ENCODE assay signal across 28 cellular contexts in genomic region chr9:116905131-116905724, GRCh38.
A peak's percentile ranks its signal among the peaks of the same experiment; 100 is the strongest.
DNase-seq lines count a peak whose midpoint lies in the region; ATAC-seq, FAIRE-seq and TF ChIP-seq lines count a peak whose summit lies in the region.
"Had no signal": no experiment of that assay in that cellular context is flagged by ENCODE, and none has a peak within 500 bp of the region (broad histone marks: within the 10 kb centered on the region; RNA-seq: fewer than 3 reads in every experiment).

No MANE protein-coding gene starts in this region.

- CTCF ChIA-PET in activated CD8-positive, alpha-beta T cell treated with anti-CD3 and anti-CD28 coated beads, Interleukin-2, amount 10 ng/mL, durations not matched to agents 7 days and 5 days (lab: Charles Lee), result no interaction called here

- POLR2A ChIA-PET in activated CD8-positive, alpha-beta T cell treated with anti-CD3 and anti-CD28 coated beads, Interleukin-2, amount 10 ng/mL, durations not matched to agents 7 days and 5 days (lab: Charles Lee), result no interaction called here

- intact Hi-C loops in testis (cut with DNase I; ENCODE audit: low total_unique reads), result no loop called here

- H3K9ac ChIP-seq in neuronal stem cell (ENCODE audit: low read depth, low read length, poor library complexity), result no peak overlapping the region
- H3K9ac ChIP-seq: BLaER1 treated with 17β-estradiol and CSF1 and Interleukin-3, amounts not matched to agents 10 nM and 100 nM had no signal

- TF ChIP-seq POLR2A in testis (IDR thresholded peaks at IDR 0.05), result no peak

- no peak for FAIRE-seq in frontal cortex (lab: Jason Lieb, UNC)
- FAIRE-seq: endothelial cell of umbilical vein, GM12878 had no signal

- no peak overlapping the region for H4K8ac ChIP-seq in neuronal stem cell (ENCODE audit: low read depth, low read length)

- H3K9me3 Mint-ChIP-seq in activated CD8-positive, alpha-beta T cell treated with anti-CD3 and anti-CD28 coated beads, Interleukin-2, amount 10 ng/mL, durations not matched to agents 7 days and 5 days (ENCODE audit: insufficient read depth), result peaks cover 2% of the 10 kb centered on the region

- no peaks in the 10 kb centered on the region for H3K79me1 ChIP-seq in neuronal stem cell (ENCODE audit: low read depth, low read length)

- H3K4me3 ChIP-seq in neuronal stem cell (ENCODE audit: low read length in 2 of 2) (no peak overlapping the region), testis (no peak overlapping the region)
- H3K4me3 ChIP-seq: ascending aorta; BLaER1 treated with 17β-estradiol and CSF1 and Interleukin-3, amounts not matched to agents 10 nM and 100 nM; GM12878; heart left ventricle; sigmoid colon; SK-N-MC; tibial nerve had no signal

- H3K27me3 ChIP-seq in neuronal stem cell (ENCODE audit: control insufficient read depth in 3 of 3, insufficient read depth in 3 of 3, low read depth in 1 of 3, low read length in 3 of 3) (peaks cover 0 to 8% (median 0%) of the 10 kb centered on the region in 3 experiments), testis (no peaks in the 10 kb centered on the region)
- H3K27me3 ChIP-seq: ascending aorta; BLaER1 treated with 17β-estradiol and CSF1 and Interleukin-3, amounts not matched to agents 10 nM and 100 nM; sigmoid colon; tibial nerve had no signal

- TF ChIP-seq CTCF in testis (IDR thresholded peaks at IDR 0.05), result no peak

- H4K91ac ChIP-seq in neuronal stem cell (ENCODE audit: low read depth, low read length, poor library complexity), result no peak overlapping the region

- H3K4me3 Mint-ChIP-seq in activated CD8-positive, alpha-beta T cell treated with anti-CD3 and anti-CD28 coated beads, Interleukin-2, amount 10 ng/mL, durations not matched to agents 7 days and 5 days, result no peak overlapping the region
- H3K4me3 Mint-ChIP-seq: activated naive CD4-positive, alpha-beta T cell treated with anti-CD3 and anti-CD28 coated beads, Interleukin-2, amount 50 U/mL, for 24 hours; nephron; stimulated activated naive CD8-positive, alpha-beta T cell treated with anti-CD3 and anti-CD28 coated beads, Interleukin-15, Interleukin-2, amounts not matched to agents 100 ng/mL and 50 ng/mL, for 24 hours had no signal

- H3K27ac ChIP-seq in neuronal stem cell (replicated peaks; ENCODE audit: low read length), result peak overlapping the region; percentile 14
- H3K27ac ChIP-seq in testis, result no peak overlapping the region
- H3K27ac ChIP-seq: ascending aorta; BLaER1 treated with 17β-estradiol and CSF1 and Interleukin-3, amounts not matched to agents 10 nM and 100 nM; heart left ventricle; sigmoid colon; SK-N-MC; tibial nerve had no signal

- H2BK5ac ChIP-seq in neuronal stem cell (ENCODE audit: low read length), result no peak overlapping the region

- WGBS in neuronal stem cell (ENCODE audit: extremely low coverage in 2 of 2, insufficient read length in 2 of 2, insufficient replicate concordance in 1 of 2), 2 donors, result no CpG with 5 or more reads among the region's 12 CpGs
- WGBS in testis, 2 donors, result 91% methylated on average over 12 of the region's 12 CpGs

- DNase-seq in NCI-H1417 (lab: John Stamatoyannopoulos, UW) (peak in 2 of 3 experiments; percentile 74 to 90), NCI-H2227 treated with DMSO at 0.1 percent for 48 hours (lab: John Stamatoyannopoulos, UW) (peak; percentile 61), frontal cortex (ENCODE audit: low spot score in 2 of 2) (peak; percentile 2 to 22), neuronal stem cell (ENCODE audit: low spot score) (peak; percentile 20), D341Med (ENCODE audit: low spot score) (no peak), testis (no peak), NCI-H510A treated with DMSO at 0.1 percent for 48 hours (lab: John Stamatoyannopoulos, UW) (no peak)
- no peak for DNase-seq in activated CD8-positive, alpha-beta T cell treated with anti-CD3 and anti-CD28 coated beads, Interleukin-2, amount 10 ng/mL, durations not matched to agents 7 days and 5 days
- DNase-seq: activated CD4-positive, alpha-beta T cell treated with anti-CD3 and anti-CD28 coated beads for 4 hours; Caco-2; dermis blood vessel endothelial cell; heart left ventricle; left ventricle myocardium superior; NCI-H1092; NCI-H2171 treated with DMSO at 0.1 percent for 48 hours; sigmoid colon; T-helper 2 cell had no signal

- peaks cover 0 to 12% of the 10 kb centered on the region in 2 donors for H3K4me1 ChIP-seq in neuronal stem cell (ENCODE audit: control insufficient read depth in 2 of 2, insufficient read depth in 1 of 2, low read depth in 1 of 2, low read length in 2 of 2)
- H3K4me1 ChIP-seq in testis, result no peaks in the 10 kb centered on the region
- H3K4me1 ChIP-seq: ascending aorta; BLaER1 treated with 17β-estradiol and CSF1 and Interleukin-3, amounts not matched to agents 10 nM and 100 nM; heart left ventricle; sigmoid colon; tibial nerve had no signal

- H3K27me3 Mint-ChIP-seq in activated CD8-positive, alpha-beta T cell treated with anti-CD3 and anti-CD28 coated beads, Interleukin-2, amount 10 ng/mL, durations not matched to agents 7 days and 5 days (ENCODE audit: low read depth), result no peaks in the 10 kb centered on the region
- H3K27me3 Mint-ChIP-seq: progenitor cell of endocrine pancreas had no signal

- H3K9me3 ChIP-seq in neuronal stem cell (replicated peaks in 1 of 2; ENCODE audit: control insufficient read depth in 2 of 2, insufficient read depth in 1 of 2, low read depth in 1 of 2, low read length in 2 of 2) (no peaks in the 10 kb centered on the region), testis (no peaks in the 10 kb centered on the region)
- H3K9me3 ChIP-seq: ascending aorta had no signal

- H3K4me1 Mint-ChIP-seq in activated CD8-positive, alpha-beta T cell treated with anti-CD3 and anti-CD28 coated beads, Interleukin-2, amount 10 ng/mL, durations not matched to agents 7 days and 5 days (ENCODE audit: low read depth), result no peaks in the 10 kb centered on the region
- H3K4me1 Mint-ChIP-seq: activated naive CD4-positive, alpha-beta T cell treated with anti-CD3 and anti-CD28 coated beads, Interleukin-2, amount 50 U/mL, for 24 hours; IgD-negative memory B cell; nephron had no signal

- no peaks in the 10 kb centered on the region for H3K36me3 ChIP-seq in neuronal stem cell (replicated peaks in 1 of 2; ENCODE audit: control insufficient read depth in 2 of 2, insufficient read depth in 2 of 2, low read length in 2 of 2)
- H3K36me3 ChIP-seq in testis (ENCODE audit: low read depth, missing control alignments), result no peaks in the 10 kb centered on the region
- H3K36me3 ChIP-seq: ascending aorta; BLaER1 treated with 17β-estradiol and CSF1 and Interleukin-3, amounts not matched to agents 10 nM and 100 nM; heart left ventricle; sigmoid colon; tibial nerve had no signal

- H2AFZ ChIP-seq in neuronal stem cell (ENCODE audit: low read length), result no peak overlapping the region

- no peak overlapping the region for H2BK12ac ChIP-seq in neuronal stem cell (ENCODE audit: low read length)

- no peak overlapping the region for H3K27ac Mint-ChIP-seq in activated CD8-positive, alpha-beta T cell treated with anti-CD3 and anti-CD28 coated beads, Interleukin-2, amount 10 ng/mL, durations not matched to agents 7 days and 5 days
- H3K27ac Mint-ChIP-seq: activated naive CD4-positive, alpha-beta T cell treated with anti-CD3 and anti-CD28 coated beads, Interleukin-2, amount 50 U/mL, for 24 hours; IgD-negative memory B cell; nephron; progenitor cell of endocrine pancreas; stimulated activated naive CD8-positive, alpha-beta T cell treated with anti-CD3 and anti-CD28 coated beads, Interleukin-15, Interleukin-2, amounts not matched to agents 100 ng/mL and 50 ng/mL, for 24 hours had no signal

- ATAC-seq in activated CD8-positive, alpha-beta T cell treated with anti-CD3 and anti-CD28 coated beads, Interleukin-2, amount 10 ng/mL, durations not matched to agents 7 days and 5 days, result no peak
- ATAC-seq: GM12878, heart left ventricle, left ventricle myocardium superior had no signal

- no peak overlapping the region for H2BK120ac ChIP-seq in neuronal stem cell (ENCODE audit: low read depth, low read length)

- no peak overlapping the region for H3K4me2 ChIP-seq in neuronal stem cell (ENCODE audit: insufficient read depth, low read length, poor library complexity, severe bottlenecking)
- H3K4me2 ChIP-seq: BLaER1 treated with 17β-estradiol and CSF1 and Interleukin-3, amounts not matched to agents 10 nM and 100 nM had no signal

- no peak overlapping the region for H3K23ac ChIP-seq in neuronal stem cell (ENCODE audit: low read depth, low read length, poor library complexity)

- no peak overlapping the region for H3K18ac ChIP-seq in neuronal stem cell (ENCODE audit: low read length)

- no peak overlapping the region for H2AK5ac ChIP-seq in neuronal stem cell (ENCODE audit: low read depth, low read length)

- no peak overlapping the region for H2BK15ac ChIP-seq in neuronal stem cell (ENCODE audit: low read length)

- no peak overlapping the region for H3K4ac ChIP-seq in neuronal stem cell (ENCODE audit: low read length)

- no peak overlapping the region for H3K14ac ChIP-seq in neuronal stem cell (ENCODE audit: low read length)

- no peaks in the 10 kb centered on the region for H3K36me3 Mint-ChIP-seq in activated CD8-positive, alpha-beta T cell treated with anti-CD3 and anti-CD28 coated beads, Interleukin-2, amount 10 ng/mL, durations not matched to agents 7 days and 5 days (ENCODE audit: low read depth)
- H3K36me3 Mint-ChIP-seq: activated naive CD4-positive, alpha-beta T cell treated with anti-CD3 and anti-CD28 coated beads, Interleukin-2, amount 50 U/mL, for 24 hours had no signal

Comparison
In these comparisons a context has a peak if more than half of its experiments do, and no peak if none do; other contexts are left out.
1. DNase-seq: peak in NCI-H1417 (2 of 3), NCI-H2227 treated with DMSO at 0.1 percent for 48 hours (single experiment), frontal cortex (2 of 2) and neuronal stem cell (single experiment); none in D341Med (single experiment), testis (single experiment), activated CD8-positive, alpha-beta T cell treated with anti-CD3 and anti-CD28 coated beads, Interleukin-2, amount 10 ng/mL, durations not matched to agents 7 days and 5 days (single experiment) and NCI-H510A treated with DMSO at 0.1 percent for 48 hours (single experiment).